Comparison of ENCODE assay signal across 21 cellular contexts in genomic region chr7:23918856-23919255, GRCh38.
DNase-seq lines count a peak whose midpoint lies in the region; ATAC-seq lines count a peak whose summit lies in the region.
"Had no signal": no experiment of that assay in that cellular context is flagged by ENCODE, and none has a peak within 500 bp of the region (broad histone marks: within the 10 kb centered on the region; RNA-seq: fewer than 3 reads in every experiment).

No MANE protein-coding gene starts in this region.

- ATAC-seq in GM18502 (IDR thresholded peaks at IDR 0.05; ENCODE audit: poor library complexity, unreplicated experiment), result no peak
- ATAC-seq: left colon; mucosa of descending colon; right lobe of liver; stimulated activated naive CD8-positive, alpha-beta T cell treated with anti-CD3 and anti-CD28 coated beads, Interleukin-15, amount 100 ng/mL, for 72 hours had no signal

- H3K27ac ChIP-seq in iPS DF 6.9 (ENCODE audit: low read length), result no peak overlapping the region
- H3K27ac ChIP-seq: BLaER1, PC-9, right lobe of liver, uterus had no signal

- no peak overlapping the region for H3K4me3 ChIP-seq in iPS DF 6.9 (ENCODE audit: low read length)
- H3K4me3 ChIP-seq: BLaER1, mucosa of descending colon, PC-9, right lobe of liver, uterus had no signal

- H3K36me3 ChIP-seq in iPS DF 6.9 (ENCODE audit: control insufficient read depth, insufficient read depth, low read length), result no peaks in the 10 kb centered on the region
- H3K36me3 ChIP-seq: BLaER1, right lobe of liver, uterus had no signal

- peak; percentile 41 for DNase-seq in HS-27A (ENCODE audit: low read depth)
- DNase-seq in amniotic epithelial cell (ENCODE audit: low read depth), result peak; percentile 91
- DNase-seq in iPS DF 6.9 (ENCODE audit: low read depth, low spot score), result peak; percentile 2
- DNase-seq in smooth muscle cell of the brain vasculature (ENCODE audit: low read depth, low spot score), result peak; percentile 15
- DNase-seq in activated naive CD4-positive, alpha-beta T cell (lab: John Stamatoyannopoulos, UW), result no peak
- no peak for DNase-seq in SW 1271 (lab: John Stamatoyannopoulos, UW)
- DNase-seq: activated CD4-positive, CD25-positive, alpha-beta regulatory T cell treated with anti-CD3 and anti-CD28 coated beads, Interleukin-2, amount 50 U/mL, for 72 hours; activated naive CD8-positive, alpha-beta T cell treated with anti-CD3 and anti-CD28 coated beads, Interleukin-2, amount 10 ng/mL, durations not matched to agents 7 days and 5 days; Calu3; effector memory CD4-positive, alpha-beta T cell; left colon; mucosa of descending colon; NCI-H1436; nucleus accumbens; right lobe of liver; stimulated activated naive CD8-positive, alpha-beta T cell treated with anti-CD3 and anti-CD28 coated beads, Interleukin-15, amount 100 ng/mL, for 72 hours; T1000; uterus had no signal

- H3K4me1 ChIP-seq in iPS DF 6.9 (ENCODE audit: control insufficient read depth, insufficient read depth, low read length), result no peaks in the 10 kb centered on the region
- H3K4me1 ChIP-seq: BLaER1, right lobe of liver, uterus had no signal

- no peaks in the 10 kb centered on the region for H3K27me3 ChIP-seq in iPS DF 6.9 (ENCODE audit: control insufficient read depth, insufficient read depth, low read length)
- H3K27me3 ChIP-seq: BLaER1, right lobe of liver, uterus had no signal

- no peaks in the 10 kb centered on the region for H3K9me3 ChIP-seq in iPS DF 6.9 (ENCODE audit: control insufficient read depth, insufficient read depth, low read length)
- H3K9me3 ChIP-seq: BLaER1, mucosa of descending colon, right lobe of liver, uterus had no signal

Comparison
In these comparisons a context has a peak if more than half of its experiments do, and no peak if none do; other contexts are left out.
1. DNase-seq: peak in HS-27A (single experiment), amniotic epithelial cell (single experiment), iPS DF 6.9 (single experiment) and smooth muscle cell of the brain vasculature (single experiment); none in activated naive CD4-positive, alpha-beta T cell (0 of 4) and SW 1271 (0 of 2).